In genomic region chr5:54829686-54830085, GRCh38 we compare ENCODE assay signal across 26 cellular contexts.
"Had no signal": no experiment of that assay in that cellular context is flagged by ENCODE, and none has a peak within 500 bp of the region (broad histone marks: within the 10 kb centered on the region; RNA-seq: fewer than 3 reads in every experiment).

No MANE protein-coding gene starts in this region.

- DNase-seq: activated CD4-positive, alpha-beta T cell treated with anti-CD3 and anti-CD28 coated beads for 1 hour; activated CD4-positive, alpha-beta T cell treated with anti-CD3 and anti-CD28 coated beads for 4 hours; activated CD4-positive, alpha-beta T cell treated with anti-CD3 and anti-CD28 coated beads, Interleukin-2, amount 10 ng/mL, durations not matched to agents 7 days and 5 days; activated CD4-positive, alpha-beta T cell treated with anti-CD3 and anti-CD28 coated beads, Interleukin-2, amount 50 U/mL, for 48 hours; activated CD8-positive, alpha-beta memory T cell treated with anti-CD3 and anti-CD28 coated beads for 24 hours; activated CD8-positive, alpha-beta T cell treated with anti-CD3 and anti-CD28 coated beads for 36 hours; activated effector memory CD4-positive, alpha-beta T cell treated with Interleukin-2 at 50 U/mL for 16 hours; activated gamma-delta T cell treated with Interleukin-2 at 50 U/mL for 16 hours; activated naive CD4-positive, alpha-beta T cell treated with anti-CD3 and anti-CD28 coated beads, Interleukin-2, amount 50 U/mL, for 16 hours; activated naive CD4-positive, alpha-beta T cell treated with Interleukin-2 at 50 U/mL for 16 hours; activated T-cell treated with anti-CD3 and anti-CD28 coated beads, Interleukin-2, amount 50 U/mL, for 4 hours; amygdala; aorta; brain microvascular endothelial cell; cortex of kidney; dermis blood vessel endothelial cell; effector CD4-positive, alpha-beta T cell; esophagus squamous epithelium; foreskin keratinocyte; gastrocnemius medialis; heart right ventricle; T-helper 2 cell had no signal

- H3K27me3 Mint-ChIP-seq: activated CD8-positive, alpha-beta T cell treated with anti-CD3 and anti-CD28 coated beads for 36 hours; activated naive CD8-positive, alpha-beta T cell; activated T-helper 17 cell treated with anti-CD3 and anti-CD28 coated beads, Interleukin-2, amount 50 U/mL, for 72 hours; effector memory CD8-positive, alpha-beta T cell had no signal

- H3K36me3 ChIP-seq: brain microvascular endothelial cell, esophagus squamous epithelium, gastrocnemius medialis, heart right ventricle had no signal

- H3K4me3 ChIP-seq: esophagus squamous epithelium, gastrocnemius medialis, heart right ventricle had no signal

- ATAC-seq: activated CD8-positive, alpha-beta T cell treated with anti-CD3 and anti-CD28 coated beads for 36 hours; activated T-cell treated with anti-CD3 and anti-CD28 coated beads, Interleukin-2, amount 50 U/mL, for 4 hours; activated T-helper 17 cell treated with anti-CD3 and anti-CD28 coated beads, Interleukin-2, amount 50 U/mL, for 72 hours; effector memory CD8-positive, alpha-beta T cell; foreskin keratinocyte; gastrocnemius medialis; heart right ventricle had no signal

- H3K9me3 ChIP-seq: esophagus squamous epithelium, gastrocnemius medialis had no signal

- H3K27ac Mint-ChIP-seq: activated CD4-positive, alpha-beta T cell treated with anti-CD3 and anti-CD28 coated beads, Interleukin-2, amount 10 ng/mL, durations not matched to agents 7 days and 5 days; activated CD8-positive, alpha-beta T cell treated with anti-CD3 and anti-CD28 coated beads for 36 hours; activated naive CD8-positive, alpha-beta T cell; activated T-helper 17 cell treated with anti-CD3 and anti-CD28 coated beads, Interleukin-2, amount 50 U/mL, for 72 hours had no signal

- H3K4me3 Mint-ChIP-seq: activated CD4-positive, alpha-beta T cell treated with anti-CD3 and anti-CD28 coated beads, Interleukin-2, amount 10 ng/mL, durations not matched to agents 7 days and 5 days; activated CD8-positive, alpha-beta T cell treated with anti-CD3 and anti-CD28 coated beads for 36 hours; activated naive CD8-positive, alpha-beta T cell; activated T-cell treated with anti-CD3 and anti-CD28 coated beads, Interleukin-2, amount 50 U/mL, for 4 hours; activated T-helper 17 cell treated with anti-CD3 and anti-CD28 coated beads, Interleukin-2, amount 50 U/mL, for 72 hours had no signal

- H3K9me3 Mint-ChIP-seq: activated CD4-positive, alpha-beta T cell treated with anti-CD3 and anti-CD28 coated beads, Interleukin-2, amount 10 ng/mL, durations not matched to agents 7 days and 5 days; activated CD8-positive, alpha-beta T cell treated with anti-CD3 and anti-CD28 coated beads for 36 hours; activated T-cell treated with anti-CD3 and anti-CD28 coated beads, Interleukin-2, amount 50 U/mL, for 4 hours; activated T-helper 17 cell treated with anti-CD3 and anti-CD28 coated beads, Interleukin-2, amount 50 U/mL, for 72 hours; effector memory CD8-positive, alpha-beta T cell had no signal

- H3K36me3 Mint-ChIP-seq: activated naive CD8-positive, alpha-beta T cell had no signal

- H3K27me3 ChIP-seq: brain microvascular endothelial cell, esophagus squamous epithelium, gastrocnemius medialis, heart right ventricle had no signal

- H3K4me1 ChIP-seq: esophagus squamous epithelium, foreskin keratinocyte, gastrocnemius medialis had no signal

- H3K27ac ChIP-seq: brain microvascular endothelial cell, epithelial cell of prostate, esophagus squamous epithelium, foreskin keratinocyte, gastrocnemius medialis, heart right ventricle had no signal
